In the genomic region with DNA sequence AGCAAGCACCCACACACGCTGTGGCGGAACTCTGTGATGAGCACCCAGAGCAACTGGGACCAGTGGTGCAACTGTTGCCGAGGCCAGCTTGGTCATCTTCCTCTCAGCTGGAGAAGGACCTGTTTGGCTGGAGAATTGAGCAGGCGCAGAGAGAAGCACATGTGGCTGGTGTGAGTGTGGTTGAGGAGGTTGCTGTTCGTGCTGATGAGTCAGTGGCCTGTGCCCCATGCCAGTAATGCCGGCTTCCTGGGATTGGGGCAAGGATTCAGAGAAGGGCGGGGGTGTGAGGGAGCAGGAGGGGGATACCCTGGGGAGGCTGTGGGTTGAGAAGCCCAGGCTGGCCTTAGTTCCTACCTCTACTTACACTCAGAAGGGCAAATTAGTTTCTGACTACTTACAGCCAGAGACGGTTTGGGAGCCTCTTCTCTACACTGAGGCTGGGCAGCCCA, we compare ENCODE assay signal across 9 cellular contexts. TPM values are rescaled to one million over a fixed set of nuclear protein-coding genes. Genes with fewer than 3 reads are reported as not detected.
DNase-seq lines count a peak whose midpoint lies in the region; ATAC-seq, FAIRE-seq and TF ChIP-seq lines count a peak whose summit lies in the region.
"Had no signal": no experiment of that assay in that cellular context is flagged by ENCODE, and none has a peak within 500 bp of the region (broad histone marks: within the 10 kb centered on the region; RNA-seq: fewer than 3 reads in every experiment).

No MANE protein-coding gene starts in this region.

- ATAC-seq in GM18867 (IDR thresholded peaks at IDR 0.05; ENCODE audit: unreplicated experiment) = no peak

- no peak overlapping the region for H3K4me3 ChIP-seq in cardiac fibroblast (replicated peaks in 1 of 2; ENCODE audit: low read depth in 2 of 2, low read length in 2 of 2)

- TF ChIP-seq CTCF in cardiac fibroblast (IDR thresholded peaks at IDR 0.05; ENCODE audit: low read depth, low read length) (no peak), nephron progenitor cell (IDR thresholded peaks at IDR 0.05) (no peak)

- peaks cover 41% of the 10 kb centered on the region for H3K4me1 Mint-ChIP-seq in nephron progenitor cell

- H3K27me3 Mint-ChIP-seq in nephron progenitor cell (ENCODE audit: low read depth, poor library complexity) = no peaks in the 10 kb centered on the region
- H3K27me3 Mint-ChIP-seq: brain had no signal

- peaks cover 6% of the 10 kb centered on the region for H3K9me3 Mint-ChIP-seq in nephron progenitor cell

- no peak for FAIRE-seq in GM19239 (lab: Jason Lieb, UNC)

- H3K36me3 Mint-ChIP-seq in nephron progenitor cell (ENCODE audit: low read depth) = no peaks in the 10 kb centered on the region
- H3K36me3 Mint-ChIP-seq: brain had no signal

- no peak overlapping the region for H3K4me3 Mint-ChIP-seq in nephron progenitor cell
- H3K4me3 Mint-ChIP-seq: brain had no signal

- DNase-seq in CD1c-positive myeloid dendritic cell (ENCODE audit: extremely low spot score) (peak; percentile 96), MV-4-11 (lab: John Stamatoyannopoulos, UW) (peak; percentile 97), cardiac fibroblast (ENCODE audit: low read depth in 2 of 2) (peak; percentile 95 to 96), myocyte (ENCODE audit: low read depth) (peak; percentile 99), nephron progenitor cell (no peak), GM19239 (ENCODE audit: insufficient read length, low spot score) (no peak), NCI-H187 (lab: John Stamatoyannopoulos, UW) (no peak)

- no peak overlapping the region for H3K27ac Mint-ChIP-seq in nephron progenitor cell

RNA-seq across cellular contexts. Expression of a gene that starts 57.5 kb away (rescaled TPM):
- total RNA-seq in myocyte = not detected in 2 replicates
- not detected for polyA plus RNA-seq in myocyte (2012)

Comparison
In these comparisons a context has a peak if more than half of its experiments do, and no peak if none do; other contexts are left out.
1. DNase-seq: peak in CD1c-positive myeloid dendritic cell (single experiment), MV-4-11 (single experiment), cardiac fibroblast (2 of 2) and myocyte (single experiment); none in nephron progenitor cell (single experiment), GM19239 (single experiment) and NCI-H187 (0 of 2).